17 cellular contexts compared by ENCODE assay signal in genomic region chr7:155721056-155721455, GRCh38.
DNase-seq lines count a peak whose midpoint lies in the region; ATAC-seq and TF ChIP-seq lines count a peak whose summit lies in the region.
"Had no signal": no experiment of that assay in that cellular context is flagged by ENCODE, and none has a peak within 500 bp of the region (broad histone marks: within the 10 kb centered on the region; RNA-seq: fewer than 3 reads in every experiment).

No MANE protein-coding gene starts in this region.

- H3K4me3 Mint-ChIP-seq in activated CD4-positive, alpha-beta T cell treated with anti-CD3 and anti-CD28 coated beads, Interleukin-2, amount 10 ng/mL, durations not matched to agents 24 days and 14 days: no peak overlapping the region
- peak overlapping the region in 2 of 10 donors; percentile 2 to 58 for H3K4me3 Mint-ChIP-seq in naive thymus-derived CD8-positive, alpha-beta T cell
- H3K4me3 Mint-ChIP-seq: CD4-positive, alpha-beta memory T cell; dendritic cell treated with granulocyte-macrophage colony-stimulating factor and Interleukin-4, amounts not matched to agents 40 ng/mL and 50 ng/mL, for 4 days; stimulated activated naive CD8-positive, alpha-beta T cell treated with anti-CD3 and anti-CD28 coated beads, Interleukin-15, amount 100 ng/mL, for 72 hours; T-helper 17 cell had no signal

- peak overlapping the region; percentile 69 for H3K4me2 ChIP-seq in Karpas-422 (ENCODE audit: low read depth, low read length, poor library complexity, severe bottlenecking)

- H3K79me2 ChIP-seq in Karpas-422 (ENCODE audit: low read length): peaks cover 98% of the 10 kb centered on the region

- H3K4me1 Mint-ChIP-seq in activated CD4-positive, alpha-beta T cell treated with anti-CD3 and anti-CD28 coated beads, Interleukin-2, amount 10 ng/mL, durations not matched to agents 24 days and 14 days: peaks cover 12% of the 10 kb centered on the region
- H3K4me1 Mint-ChIP-seq in naive thymus-derived CD8-positive, alpha-beta T cell: peaks cover 10 to 66% (median 33%) of the 10 kb centered on the region in 4 donors

- H3K27me3 Mint-ChIP-seq in activated CD4-positive, alpha-beta T cell treated with anti-CD3 and anti-CD28 coated beads, Interleukin-2, amount 10 ng/mL, durations not matched to agents 24 days and 14 days: no peaks in the 10 kb centered on the region
- no peaks in the 10 kb centered on the region for H3K27me3 Mint-ChIP-seq in naive thymus-derived CD8-positive, alpha-beta T cell
- H3K27me3 Mint-ChIP-seq: CD4-positive, alpha-beta memory T cell; dendritic cell treated with granulocyte-macrophage colony-stimulating factor and Interleukin-4, amounts not matched to agents 40 ng/mL and 50 ng/mL, for 4 days; stimulated activated naive CD8-positive, alpha-beta T cell treated with anti-CD3 and anti-CD28 coated beads, Interleukin-15, amount 100 ng/mL, for 72 hours; T-helper 17 cell had no signal

- intact Hi-C loops in activated CD4-positive, alpha-beta T cell treated with anti-CD3 and anti-CD28 coated beads, Interleukin-2, amount 10 ng/mL, durations not matched to agents 24 days and 14 days (cut with micrococcal nuclease): no loop called here

- H2AFZ ChIP-seq in Karpas-422 (ENCODE audit: low read length): no peak overlapping the region

- no peaks in the 10 kb centered on the region for H4K20me1 ChIP-seq in Karpas-422 (ENCODE audit: insufficient read depth, low read depth, low read length)

- H3K27ac ChIP-seq in Karpas-422 (ENCODE audit: low read length): peak overlapping the region; percentile 90
- H3K27ac ChIP-seq: 22Rv1, sigmoid colon had no signal

- H3K4me3 ChIP-seq in Karpas-422 (ENCODE audit: low read length): 0 out of 2 replicates have a peak overlapping the region, but pooled peaks have one; percentile 10
- H3K4me3 ChIP-seq: sigmoid colon had no signal

- H3K27ac Mint-ChIP-seq in activated CD4-positive, alpha-beta T cell treated with anti-CD3 and anti-CD28 coated beads, Interleukin-2, amount 10 ng/mL, durations not matched to agents 24 days and 14 days: no peak overlapping the region
- peak overlapping the region in 8 of 10 donors; percentile 0 to 72 (median 40) for H3K27ac Mint-ChIP-seq in naive thymus-derived CD8-positive, alpha-beta T cell
- H3K27ac Mint-ChIP-seq: dendritic cell treated with granulocyte-macrophage colony-stimulating factor and Interleukin-4, amounts not matched to agents 40 ng/mL and 50 ng/mL, for 4 days; T-helper 17 cell had no signal

- peak overlapping the region; percentile 41; the same call in 1 of the 2 replicates for H3K9ac ChIP-seq in Karpas-422 (ENCODE audit: low read length)

- peak; percentile 35 for ATAC-seq in GM21390 (IDR thresholded peaks at IDR 0.05; ENCODE audit: unreplicated experiment)
- no peak for ATAC-seq in naive thymus-derived CD8-positive, alpha-beta T cell
- no peak for ATAC-seq in SK-N-SH treated with all-trans-retinoic acid at 6 μM for 48 hours
- ATAC-seq: stimulated activated naive CD8-positive, alpha-beta T cell treated with anti-CD3 and anti-CD28 coated beads, Interleukin-15, amount 100 ng/mL, for 72 hours; T-helper 17 cell had no signal

- peaks cover 35% of the 10 kb centered on the region for H3K36me3 Mint-ChIP-seq in activated CD4-positive, alpha-beta T cell treated with anti-CD3 and anti-CD28 coated beads, Interleukin-2, amount 10 ng/mL, durations not matched to agents 24 days and 14 days (ENCODE audit: low read depth)
- H3K36me3 Mint-ChIP-seq in naive thymus-derived CD8-positive, alpha-beta T cell: peaks cover 4 to 82% (median 8%) of the 10 kb centered on the region in 3 donors

- no peaks in the 10 kb centered on the region for H3K9me3 Mint-ChIP-seq in activated CD4-positive, alpha-beta T cell treated with anti-CD3 and anti-CD28 coated beads, Interleukin-2, amount 10 ng/mL, durations not matched to agents 24 days and 14 days
- H3K9me3 Mint-ChIP-seq in naive thymus-derived CD8-positive, alpha-beta T cell: no peaks in the 10 kb centered on the region
- H3K9me3 Mint-ChIP-seq: CD4-positive, alpha-beta memory T cell; dendritic cell treated with granulocyte-macrophage colony-stimulating factor and Interleukin-4, amounts not matched to agents 40 ng/mL and 50 ng/mL, for 4 days; stimulated activated naive CD8-positive, alpha-beta T cell treated with anti-CD3 and anti-CD28 coated beads, Interleukin-15, amount 100 ng/mL, for 72 hours had no signal

- peaks cover 19% of the 10 kb centered on the region; the same call in 1 of the 2 replicates for H3K36me3 ChIP-seq in Karpas-422 (ENCODE audit: insufficient read depth, low read length)

- H3K4me1 ChIP-seq in Karpas-422 (ENCODE audit: low read length): peaks cover 91% of the 10 kb centered on the region

- peak; percentile 47 for DNase-seq in activated CD4-positive, alpha-beta T cell treated with anti-CD3 and anti-CD28 coated beads, Interleukin-2, amount 10 ng/mL, durations not matched to agents 24 days and 14 days
- DNase-seq in activated CD4-positive, alpha-beta T cell treated with anti-CD3 and anti-CD28 coated beads for 4 hours: no peak
- DNase-seq in Karpas-422 (peak; percentile 47), HT-29 (ENCODE audit: low spot score) (no peak), DMS153 treated with DMSO at 0.1 percent for 48 hours (lab: John Stamatoyannopoulos, UW; ENCODE audit: unreplicated experiment) (no peak)
- DNase-seq in naive thymus-derived CD8-positive, alpha-beta T cell: no peak
- DNase-seq: activated CD4-positive, alpha-beta T cell treated with anti-CD3 and anti-CD28 coated beads for 1 hour; CD4-positive, alpha-beta memory T cell; NCI-H187 treated with DMSO at 0.1 percent for 48 hours; NCI-H524; sigmoid colon; stimulated activated naive CD8-positive, alpha-beta T cell treated with anti-CD3 and anti-CD28 coated beads, Interleukin-15, amount 100 ng/mL, for 72 hours; T-helper 17 cell had no signal

- H3K27me3 ChIP-seq in Karpas-422 (ENCODE audit: low read length): no peaks in the 10 kb centered on the region
- H3K27me3 ChIP-seq: sigmoid colon had no signal

- H3K9me2 ChIP-seq in Karpas-422 (replicated peaks; ENCODE audit: insufficient read depth, low read length): no peaks in the 10 kb centered on the region

- H3K9me3 ChIP-seq in Karpas-422 (ENCODE audit: low read length): no peaks in the 10 kb centered on the region
- H3K9me3 ChIP-seq: sigmoid colon had no signal

- POLR2A ChIA-PET in naive thymus-derived CD8-positive, alpha-beta T cell (lab: Charles Lee): no interaction called here

TF ChIP-seq in SK-N-SH treated with all-trans-retinoic acid at 6 μM for 48 hours, 23 proteins besides CTCF, POLR2A, EP300 and RAD21:
- TF ChIP-seq TSHZ2 (CRISPR knock-in tag; IDR thresholded peaks at IDR 0.05) (no peak), ZNF565 (CRISPR knock-in tag; conservative IDR thresholded peaks at IDR 0.05; ENCODE audit: low read depth) (no peak), ZC3H10 (CRISPR knock-in tag; IDR thresholded peaks at IDR 0.05) (no peak), TCF4 (CRISPR knock-in tag; IDR thresholded peaks at IDR 0.05; ENCODE audit: borderline replicate concordance) (no peak), RARB (CRISPR knock-in tag; IDR thresholded peaks at IDR 0.05) (no peak), ZFP30 (CRISPR knock-in tag; IDR thresholded peaks at IDR 0.05) (no peak), POU6F1 (CRISPR knock-in tag; IDR thresholded peaks at IDR 0.05; ENCODE audit: borderline replicate concordance, low read depth) (no peak), ESRRG (CRISPR knock-in tag; IDR thresholded peaks at IDR 0.05) (no peak), GLIS3 (CRISPR knock-in tag; IDR thresholded peaks at IDR 0.05) (no peak), ISL1 (CRISPR knock-in tag; IDR thresholded peaks at IDR 0.05) (no peak), SNAI2 (CRISPR knock-in tag; IDR thresholded peaks at IDR 0.05) (no peak), PPARA (CRISPR knock-in tag; IDR thresholded peaks at IDR 0.05; ENCODE audit: borderline replicate concordance) (no peak), ARNTL (CRISPR knock-in tag; IDR thresholded peaks at IDR 0.05; ENCODE audit: borderline replicate concordance, low read depth) (no peak), ZFP3 (CRISPR knock-in tag; IDR thresholded peaks at IDR 0.05) (no peak), ZNF70 (CRISPR knock-in tag; IDR thresholded peaks at IDR 0.05) (no peak)

Comparison
In these comparisons a context has a peak if more than half of its experiments do, and no peak if none do; other contexts are left out.
1. DNase-seq: peak in activated CD4-positive, alpha-beta T cell treated with anti-CD3 and anti-CD28 coated beads, Interleukin-2, amount 10 ng/mL, durations not matched to agents 24 days and 14 days (single experiment) and Karpas-422 (single experiment); none in activated CD4-positive, alpha-beta T cell treated with anti-CD3 and anti-CD28 coated beads for 4 hours (0 of 2), naive thymus-derived CD8-positive, alpha-beta T cell (0 of 10), HT-29 (single experiment) and DMS153 treated with DMSO at 0.1 percent for 48 hours (single experiment).